17 cellular contexts compared by ENCODE assay signal in the genomic region with DNA sequence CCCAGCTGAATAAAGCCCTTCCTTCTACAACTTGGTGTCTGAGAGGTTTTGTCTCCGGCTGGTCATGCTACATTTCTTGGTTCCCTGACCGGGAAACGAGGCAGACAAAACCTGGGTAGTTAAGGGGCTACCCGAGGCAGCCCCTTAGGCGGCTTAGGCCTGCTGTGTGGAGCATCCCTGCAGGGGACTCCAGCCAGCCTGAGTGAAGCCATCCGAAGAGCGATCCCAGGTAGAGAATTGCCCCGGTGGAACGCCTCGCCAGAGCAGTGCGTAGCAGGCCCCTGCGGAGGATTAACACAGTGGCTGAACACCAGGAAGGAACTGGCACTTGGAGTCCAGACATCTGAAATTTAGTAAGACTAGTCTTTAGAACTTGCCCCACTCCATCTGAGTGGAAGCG. TPM values are rescaled to one million over a fixed set of nuclear protein-coding genes. Genes with fewer than 3 reads are reported as not detected.
DNase-seq lines count a peak whose midpoint lies in the region; ATAC-seq lines count a peak whose summit lies in the region.
"Had no signal": no experiment of that assay in that cellular context is flagged by ENCODE, and none has a peak within 500 bp of the region (broad histone marks: within the 10 kb centered on the region; RNA-seq: fewer than 3 reads in every experiment).

No MANE protein-coding gene starts in this region.

- peak overlapping the region; percentile 42 for H3K27ac Mint-ChIP-seq in activated T-helper 17 cell treated with anti-CD3 and anti-CD28 coated beads, Interleukin-2, amount 50 U/mL, for 72 hours
- H3K27ac Mint-ChIP-seq in stimulated activated memory B cell treated with anti-CD40 and anti-IgM and Interleukin-4, amounts not matched to agents 10 μg/mL and 1 μg/mL and 100 μg/mL, for 72 hours, result peak overlapping the region; percentile 35

- DNase-seq in left lobe of liver (ENCODE audit: low spot score) (no peak), LoVo (ENCODE audit: low spot score) (no peak), NCI-H526 treated with DMSO at 0.1 percent for 48 hours (lab: John Stamatoyannopoulos, UW) (no peak)
- DNase-seq: HCEC 1CT, KBM-7, MV-4-11, NCI-H1694 treated with DMSO at 0.1 percent for 48 hours, NCI-H2227 treated with DMSO at 0.1 percent for 48 hours, NCI-H510A treated with DMSO at 0.1 percent for 48 hours, NCI-H82, PC-3, SIG-M5 had no signal

- no peaks in the 10 kb centered on the region for H3K27me3 Mint-ChIP-seq in activated T-helper 17 cell treated with anti-CD3 and anti-CD28 coated beads, Interleukin-2, amount 50 U/mL, for 72 hours
- no peaks in the 10 kb centered on the region for H3K27me3 Mint-ChIP-seq in stimulated activated memory B cell treated with anti-CD40 and anti-IgM and Interleukin-4, amounts not matched to agents 10 μg/mL and 1 μg/mL and 100 μg/mL, for 72 hours

- H3K4me3 Mint-ChIP-seq in activated T-helper 17 cell treated with anti-CD3 and anti-CD28 coated beads, Interleukin-2, amount 50 U/mL, for 72 hours, result no peak overlapping the region
- H3K4me3 Mint-ChIP-seq in stimulated activated memory B cell treated with anti-CD40 and anti-IgM and Interleukin-4, amounts not matched to agents 10 μg/mL and 1 μg/mL and 100 μg/mL, for 72 hours, result no peak overlapping the region

- no peaks in the 10 kb centered on the region for H3K9me3 Mint-ChIP-seq in activated T-helper 17 cell treated with anti-CD3 and anti-CD28 coated beads, Interleukin-2, amount 50 U/mL, for 72 hours
- no peaks in the 10 kb centered on the region for H3K9me3 Mint-ChIP-seq in stimulated activated memory B cell treated with anti-CD40 and anti-IgM and Interleukin-4, amounts not matched to agents 10 μg/mL and 1 μg/mL and 100 μg/mL, for 72 hours

- ATAC-seq in GM19463 (IDR thresholded peaks at IDR 0.05; ENCODE audit: unreplicated experiment) (peak; percentile 7), left lobe of liver (peak; percentile 25), GM18909 (IDR thresholded peaks at IDR 0.05; ENCODE audit: poor library complexity, unreplicated experiment) (no peak)
- ATAC-seq in activated T-helper 17 cell treated with anti-CD3 and anti-CD28 coated beads, Interleukin-2, amount 50 U/mL, for 72 hours (replicated peaks), result no peak
- ATAC-seq in stimulated activated memory B cell treated with anti-CD40 and anti-IgM and Interleukin-4, amounts not matched to agents 10 μg/mL and 1 μg/mL and 100 μg/mL, for 72 hours, result no peak
- ATAC-seq: PC-3, SK-N-SH treated with all-trans-retinoic acid at 6 μM for 48 hours had no signal

- no peaks in the 10 kb centered on the region for H3K36me3 Mint-ChIP-seq in activated T-helper 17 cell treated with anti-CD3 and anti-CD28 coated beads, Interleukin-2, amount 50 U/mL, for 72 hours (ENCODE audit: low read depth)
- peaks cover 12% of the 10 kb centered on the region for H3K36me3 Mint-ChIP-seq in stimulated activated memory B cell treated with anti-CD40 and anti-IgM and Interleukin-4, amounts not matched to agents 10 μg/mL and 1 μg/mL and 100 μg/mL, for 72 hours

- no peaks in the 10 kb centered on the region for H3K4me1 Mint-ChIP-seq in activated T-helper 17 cell treated with anti-CD3 and anti-CD28 coated beads, Interleukin-2, amount 50 U/mL, for 72 hours
- no peaks in the 10 kb centered on the region for H3K4me1 Mint-ChIP-seq in stimulated activated memory B cell treated with anti-CD40 and anti-IgM and Interleukin-4, amounts not matched to agents 10 μg/mL and 1 μg/mL and 100 μg/mL, for 72 hours

RNA-seq across cellular contexts. Expression of gene MYOCOS, which starts 21.2 kb away (rescaled TPM):
- total RNA-seq in activated T-helper 17 cell treated with anti-CD3 and anti-CD28 coated beads, Interleukin-2, amount 50 U/mL, for 72 hours, result under 1 TPM in 1 of 2 donors, not detected in 1; 0.11 TPM
- not detected for total RNA-seq in left lobe of liver
- total RNA-seq: PC-3 had no signal

RNA-seq across cellular contexts. Expression of gene MYOC, which starts 51.6 kb away (rescaled TPM):
- not detected for total RNA-seq in activated T-helper 17 cell treated with anti-CD3 and anti-CD28 coated beads, Interleukin-2, amount 50 U/mL, for 72 hours
- total RNA-seq in left lobe of liver, result not detected
- total RNA-seq: PC-3 had no signal

Comparison
In these comparisons a context has a peak if more than half of its experiments do, and no peak if none do; other contexts are left out.
1. ATAC-seq: peak in GM19463 (single experiment) and left lobe of liver (single experiment); none in activated T-helper 17 cell treated with anti-CD3 and anti-CD28 coated beads, Interleukin-2, amount 50 U/mL, for 72 hours (single experiment), stimulated activated memory B cell treated with anti-CD40 and anti-IgM and Interleukin-4, amounts not matched to agents 10 μg/mL and 1 μg/mL and 100 μg/mL, for 72 hours (single experiment) and GM18909 (single experiment).